In genomic region chrY:15466891-15467290, GRCh38 we compare ENCODE assay signal across 23 cellular contexts.
"Had no signal": no experiment of that assay in that cellular context is flagged by ENCODE, and none has a peak within 500 bp of the region (broad histone marks: within the 10 kb centered on the region; RNA-seq: fewer than 3 reads in every experiment).

No MANE protein-coding gene starts in this region.

- H3K36me3 ChIP-seq: gastrocnemius medialis, lower lobe of right lung, ovary, suprapubic skin, thyroid gland had no signal

- H3K27ac ChIP-seq: dorsolateral prefrontal cortex, epithelial cell of prostate, gastrocnemius medialis, lower lobe of right lung, ovary, suprapubic skin, thyroid gland had no signal

- H3K4me3 Mint-ChIP-seq: natural killer cell; stimulated activated naive CD8-positive, alpha-beta T cell treated with anti-CD3 and anti-CD28 coated beads, Interleukin-15, amount 100 ng/mL, for 72 hours had no signal

- H3K27me3 Mint-ChIP-seq: stimulated activated naive CD8-positive, alpha-beta T cell treated with anti-CD3 and anti-CD28 coated beads, Interleukin-15, amount 100 ng/mL, for 72 hours had no signal

- H3K4me1 ChIP-seq: gastrocnemius medialis, lower lobe of right lung, suprapubic skin, thyroid gland had no signal

- H3K27ac Mint-ChIP-seq: natural killer cell; stimulated activated naive CD8-positive, alpha-beta T cell treated with anti-CD3 and anti-CD28 coated beads, Interleukin-15, amount 100 ng/mL, for 72 hours had no signal

- H3K9me3 ChIP-seq: gastrocnemius medialis, lower lobe of right lung, ovary, suprapubic skin, thyroid gland had no signal

- ATAC-seq: esophagus mucosa; gastrocnemius medialis; left ventricle myocardium superior; lower lobe of right lung; natural killer cell; sciatic nerve; stimulated activated naive CD8-positive, alpha-beta T cell treated with anti-CD3 and anti-CD28 coated beads, Interleukin-15, amount 100 ng/mL, for 72 hours had no signal

- H3K36me3 Mint-ChIP-seq: natural killer cell had no signal

- DNase-seq: cerebellar nuclear complex; dorsolateral prefrontal cortex; effector CD4-positive, alpha-beta T cell; gastrocnemius medialis; head of caudate nucleus; left ventricle myocardium superior; lower lobe of right lung; natural killer cell; occipital lobe; ovary; stimulated activated CD4-positive, alpha-beta T cell treated with anti-CD3 and anti-CD28 coated beads, Interleukin-12 subunit alpha, Interleukin-12 subunit beta, amount 100 ng/mL, for 4 hours; stimulated activated CD4-positive, alpha-beta T cell treated with anti-CD3 and anti-CD28 coated beads, Interleukin-1b, Interleukin-23, amount 100 ng/mL, for 48 hours; stimulated activated CD4-positive, alpha-beta T cell treated with anti-CD3 and anti-CD28 coated beads, Interleukin-4, amount 100 ng/mL, for 1 hour; stimulated activated CD8-positive, alpha-beta memory T cell treated with anti-CD3 and anti-CD28 coated beads, Interleukin-4, amount 100 ng/mL, for 48 hours; stimulated activated naive CD4-positive, alpha-beta T cell; stimulated activated naive CD8-positive, alpha-beta T cell treated with anti-CD3 and anti-CD28 coated beads, Interleukin-15, amount 100 ng/mL, for 72 hours; thyroid gland; trophoblast cell had no signal

- H3K4me3 ChIP-seq: dorsolateral prefrontal cortex, gastrocnemius medialis, lower lobe of right lung, ovary, smooth muscle cell, suprapubic skin, thyroid gland had no signal

- H3K27me3 ChIP-seq: dorsolateral prefrontal cortex, gastrocnemius medialis, ovary, suprapubic skin, thyroid gland had no signal

- H3K9me3 Mint-ChIP-seq: natural killer cell; stimulated activated naive CD8-positive, alpha-beta T cell treated with anti-CD3 and anti-CD28 coated beads, Interleukin-15, amount 100 ng/mL, for 72 hours had no signal

- H3K4me1 Mint-ChIP-seq: natural killer cell; stimulated activated naive CD8-positive, alpha-beta T cell treated with anti-CD3 and anti-CD28 coated beads, Interleukin-15, amount 100 ng/mL, for 72 hours had no signal
